1 cellular context compared by ENCODE assay signal in genomic region chr1:42927920-42928505, GRCh38.
TF ChIP-seq lines count a peak whose summit lies in the region.

No MANE protein-coding gene starts in this region.

TF ChIP-seq in HCT116, 20 proteins besides CTCF, POLR2A, EP300 and RAD21:
- TF ChIP-seq SRF (IDR thresholded peaks at IDR 0.05; ENCODE audit: low read depth) = no peak
- TF ChIP-seq EZH2 (IDR thresholded peaks at IDR 0.05) = no peak
- TF ChIP-seq CBX3 (IDR thresholded peaks at IDR 0.05; ENCODE audit: low read depth) = no peak
- TF ChIP-seq EGR1 (IDR thresholded peaks at IDR 0.05; ENCODE audit: low read depth) = no peak
- no peak for TF ChIP-seq CEBPB (IDR thresholded peaks at IDR 0.05; ENCODE audit: low read depth)
- TF ChIP-seq POLR2AphosphoS5 (IDR thresholded peaks at IDR 0.05; ENCODE audit: low read depth, low read length) = no peak; the same call in 1 of the 2 replicates
- TF ChIP-seq, protein P1, sequence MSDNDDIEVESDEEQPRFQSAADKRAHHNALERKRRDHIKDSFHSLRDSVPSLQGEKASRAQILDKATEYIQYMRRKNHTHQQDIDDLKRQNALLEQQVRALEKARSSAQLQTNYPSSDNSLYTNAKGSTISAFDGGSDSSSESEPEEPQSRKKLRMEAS (IDR thresholded peaks at IDR 0.05) = no peak
- no peak for TF ChIP-seq JUND (IDR thresholded peaks at IDR 0.05)
- TF ChIP-seq, protein P2, sequence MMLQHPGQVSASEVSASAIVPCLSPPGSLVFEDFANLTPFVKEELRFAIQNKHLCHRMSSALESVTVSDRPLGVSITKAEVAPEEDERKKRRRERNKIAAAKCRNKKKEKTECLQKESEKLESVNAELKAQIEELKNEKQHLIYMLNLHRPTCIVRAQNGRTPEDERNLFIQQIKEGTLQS (IDR thresholded peaks at IDR 0.05) = no peak
- no peak for TF ChIP-seq TCF7L2 (IDR thresholded peaks at IDR 0.05; ENCODE audit: borderline replicate concordance, extremely low read depth, insufficient read depth, insufficient read length)
- TF ChIP-seq ELF1 (IDR thresholded peaks at IDR 0.05; ENCODE audit: borderline replicate concordance, low read depth) = no peak
- no peak for TF ChIP-seq REST (IDR thresholded peaks at IDR 0.05; ENCODE audit: low read depth)
- TF ChIP-seq, protein P3, sequence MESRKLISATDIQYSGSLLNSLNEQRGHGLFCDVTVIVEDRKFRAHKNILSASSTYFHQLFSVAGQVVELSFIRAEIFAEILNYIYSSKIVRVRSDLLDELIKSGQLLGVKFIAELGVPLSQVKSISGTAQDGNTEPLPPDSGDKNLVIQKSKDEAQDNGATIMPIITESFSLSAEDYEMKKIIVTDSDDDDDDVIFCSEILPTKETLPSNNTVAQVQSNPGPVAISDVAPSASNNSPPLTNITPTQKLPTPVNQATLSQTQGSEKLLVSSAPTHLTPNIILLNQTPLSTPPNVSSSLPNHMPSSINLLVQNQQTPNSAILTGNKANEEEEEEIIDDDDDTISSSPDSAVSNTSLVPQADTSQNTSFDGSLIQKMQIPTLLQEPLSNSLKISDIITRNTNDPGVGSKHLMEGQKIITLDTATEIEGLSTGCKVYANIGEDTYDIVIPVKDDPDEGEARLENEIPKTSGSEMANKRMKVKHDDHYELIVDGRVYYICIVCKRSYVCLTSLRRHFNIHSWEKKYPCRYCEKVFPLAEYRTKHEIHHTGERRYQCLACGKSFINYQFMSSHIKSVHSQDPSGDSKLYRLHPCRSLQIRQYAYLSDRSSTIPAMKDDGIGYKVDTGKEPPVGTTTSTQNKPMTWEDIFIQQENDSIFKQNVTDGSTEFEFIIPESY (IDR thresholded peaks at IDR 0.05; ENCODE audit: extremely low read depth, insufficient replicate concordance, low read length) = no peak
- TF ChIP-seq SP1 (IDR thresholded peaks at IDR 0.05; ENCODE audit: low read depth) = no peak
